In the genomic region with DNA sequence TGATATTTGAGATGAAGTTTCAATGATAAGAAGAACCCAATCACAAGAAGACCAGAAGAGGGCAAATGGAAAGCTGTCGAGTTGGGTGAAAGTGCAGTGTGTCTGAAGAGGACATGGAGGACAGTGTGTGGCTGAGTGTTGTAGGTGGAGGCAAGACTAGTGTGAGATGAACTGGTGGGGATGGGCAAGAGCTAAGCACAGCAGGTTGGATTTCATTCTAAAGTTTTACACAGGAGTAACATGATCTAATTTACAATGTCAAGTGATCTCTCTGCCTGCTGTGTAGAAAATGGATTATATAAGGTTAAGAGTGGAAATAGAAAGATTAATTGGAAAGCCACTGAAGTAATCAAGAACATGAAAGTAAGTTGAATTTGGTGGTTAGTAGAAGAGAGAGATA, we compare ENCODE assay signal across 25 cellular contexts.
"Had no signal": no experiment of that assay in that cellular context is flagged by ENCODE, and none has a peak within 500 bp of the region (broad histone marks: within the 10 kb centered on the region; RNA-seq: fewer than 3 reads in every experiment).

No MANE protein-coding gene starts in this region.

- H3K4me1 Mint-ChIP-seq: activated B cell treated with CpG ODN at 0.5 μM for 24 hours, natural killer cell had no signal

- H3K27me3 ChIP-seq: adrenal gland, breast epithelium, right atrium auricular region, thyroid gland had no signal

- ATAC-seq: activated T-cell treated with anti-CD3 and anti-CD28 coated beads, Interleukin-2, amount 50 U/mL, for 4 hours; lower lobe of right lung; natural killer cell had no signal

- H3K27ac Mint-ChIP-seq: activated B cell treated with CpG ODN at 0.5 μM for 24 hours, natural killer cell, progenitor cell of endocrine pancreas had no signal

- H3K36me3 ChIP-seq: adrenal gland, breast epithelium, lower lobe of right lung, right atrium auricular region, thyroid gland had no signal

- FAIRE-seq: astrocyte, endometrium, keratinocyte had no signal

- H3K27me3 Mint-ChIP-seq: activated B cell treated with CpG ODN at 0.5 μM for 24 hours, progenitor cell of endocrine pancreas had no signal

- H3K9me3 ChIP-seq: adrenal gland, breast epithelium, lower lobe of right lung, right atrium auricular region, thyroid gland had no signal

- DNase-seq: activated B cell treated with CpG ODN at 0.5 μM for 24 hours; activated CD4-positive, alpha-beta T cell treated with anti-CD3 and anti-CD28 coated beads for 48 hours; activated CD8-positive, alpha-beta memory T cell treated with anti-CD3 and anti-CD28 coated beads, Interleukin-2, amount 50 U/mL, for 4 hours; activated T-cell treated with anti-CD3 and anti-CD28 coated beads, Interleukin-2, amount 50 U/mL, for 4 hours; adrenal gland; cerebellar nuclear complex; cortex of kidney; erythroblast; foreskin melanocyte; hypothalamus; lower lobe of right lung; natural killer cell; nucleus accumbens; stimulated activated CD4-positive, alpha-beta T cell treated with anti-CD3 and anti-CD28 coated beads, Interleukin-12 subunit alpha, Interleukin-12 subunit beta, amount 100 ng/mL, for 4 hours; stimulated activated CD4-positive, alpha-beta T cell treated with anti-CD3 and anti-CD28 coated beads, Interleukin-1b, Interleukin-23, amount 100 ng/mL, for 48 hours; stimulated activated CD8-positive, alpha-beta memory T cell treated with anti-CD3 and anti-CD28 coated beads, Interleukin-4, amount 100 ng/mL, for 48 hours; stimulated activated naive CD4-positive, alpha-beta T cell treated with Interleukin-2 at 50 U/mL for 16 hours; T-helper 9 cell; thyroid gland had no signal

- H3K27ac ChIP-seq: adrenal gland, breast epithelium, lower lobe of right lung, right atrium auricular region, thyroid gland had no signal

- H3K4me3 ChIP-seq: adrenal gland, breast epithelium, lower lobe of right lung, right atrium auricular region, thyroid gland had no signal

- H3K9me3 Mint-ChIP-seq: activated B cell treated with CpG ODN at 0.5 μM for 24 hours had no signal

- H3K36me3 Mint-ChIP-seq: natural killer cell had no signal

- H3K4me3 Mint-ChIP-seq: activated B cell treated with CpG ODN at 0.5 μM for 24 hours; activated T-cell treated with anti-CD3 and anti-CD28 coated beads, Interleukin-2, amount 50 U/mL, for 4 hours; natural killer cell had no signal

- H3K4me1 ChIP-seq: adrenal gland, breast epithelium, lower lobe of right lung, right atrium auricular region, thyroid gland had no signal
